In genomic region chr6:75291744-75292143, GRCh38 we compare ENCODE assay signal across 17 cellular contexts. TPM values are rescaled to one million over a fixed set of nuclear protein-coding genes. Genes with fewer than 3 reads are reported as not detected.
DNase-seq lines count a peak whose midpoint lies in the region; ATAC-seq, FAIRE-seq and TF ChIP-seq lines count a peak whose summit lies in the region.
"Had no signal": no experiment of that assay in that cellular context is flagged by ENCODE, and none has a peak within 500 bp of the region (broad histone marks: within the 10 kb centered on the region; RNA-seq: fewer than 3 reads in every experiment).

No MANE protein-coding gene starts in this region.

- no peak for ATAC-seq in K562
- ATAC-seq in gastrocnemius medialis, result no peak
- no peak for ATAC-seq in HG02763 (IDR thresholded peaks at IDR 0.05; ENCODE audit: unreplicated experiment)
- ATAC-seq: A549, HCT116 had no signal

- TF ChIP-seq RAD21 in K562 (CRISPR knock-in tag; conservative IDR thresholded peaks at IDR 0.05 in 1 of 2, IDR thresholded peaks at IDR 0.05 in 1 of 2), result no peak

- DNase-seq in K562 (ENCODE audit: extremely low read depth in 1 of 4, low spot score in 3 of 4) (no peak), kidney (no peak), gastrocnemius medialis (no peak), midbrain (lab: John Stamatoyannopoulos, UW) (no peak), osteoblast (ENCODE audit: insufficient read length, low spot score, missing footprints) (no peak), germinal center (ENCODE audit: low spot score) (no peak)
- DNase-seq: BE2C; CD4-positive, alpha-beta memory T cell; DMS79; GM23248 had no signal

- 0 out of 5 replicates have a peak, but pooled peaks cover 0 to 7% of the 10 kb centered on the region in 2 experiments for H3K4me1 ChIP-seq in K562 (replicated peaks in 1 of 2; ENCODE audit: control insufficient read depth in 2 of 2, insufficient read depth in 2 of 2, low read length in 2 of 2)
- H3K4me1 ChIP-seq in kidney (ENCODE audit: control insufficient read depth in 1 of 2, insufficient read depth in 1 of 2, low read depth in 1 of 2, low read length in 2 of 2), result no peaks in the 10 kb centered on the region
- peaks cover 23 to 30% of the 10 kb centered on the region in 2 donors for H3K4me1 ChIP-seq in gastrocnemius medialis
- no peaks in the 10 kb centered on the region for H3K4me1 ChIP-seq in osteoblast (ENCODE audit: insufficient read depth, low read length)
- H3K4me1 ChIP-seq: BE2C had no signal

- CTCF ChIA-PET in K562 (lab: Yijun Ruan, JAX; ENCODE audit: low intra/inter-chr PET ratio), result no interaction called here

- H3K36me3 ChIP-seq in K562 (ENCODE audit: control insufficient read depth, insufficient read depth, low read length), result no peaks in the 10 kb centered on the region
- no peaks in the 10 kb centered on the region for H3K36me3 ChIP-seq in kidney (ENCODE audit: control insufficient read depth in 1 of 2, insufficient read depth in 2 of 2, low read length in 2 of 2)
- no peaks in the 10 kb centered on the region for H3K36me3 ChIP-seq in gastrocnemius medialis
- no peaks in the 10 kb centered on the region for H3K36me3 ChIP-seq in osteoblast (ENCODE audit: insufficient read depth, low read length)
- H3K36me3 ChIP-seq: BE2C had no signal

- no TSS peak for BruUV-seq in K562 (replicated peaks; lab: Mats Ljungman, UMichigan)

- H4K20me1 ChIP-seq in K562 (replicated peaks; ENCODE audit: control insufficient read depth, insufficient read depth, low read length) (no peaks in the 10 kb centered on the region), osteoblast (ENCODE audit: insufficient read depth, low read length) (no peaks in the 10 kb centered on the region)

- no peak for TF ChIP-seq EP300 in K562 (IDR thresholded peaks at IDR 0.05; ENCODE audit: low read length)

- POLR2A ChIA-PET in K562 (lab: Yijun Ruan, JAX), result no interaction called here

- H2AFZ ChIP-seq in K562 (ENCODE audit: low read depth, low read length), result no peak overlapping the region
- no peak overlapping the region for H2AFZ ChIP-seq in osteoblast (ENCODE audit: low read length)
- H2AFZ ChIP-seq: GM23248 had no signal

- no peaks in the 10 kb centered on the region for H3K9me3 ChIP-seq in K562 (replicated peaks; ENCODE audit: control insufficient read depth, insufficient read depth, low read depth, low read length)
- H3K9me3 ChIP-seq in kidney (ENCODE audit: control insufficient read depth in 1 of 2, low read length in 2 of 2), result no peaks in the 10 kb centered on the region
- no peaks in the 10 kb centered on the region for H3K9me3 ChIP-seq in gastrocnemius medialis
- no peaks in the 10 kb centered on the region for H3K9me3 ChIP-seq in osteoblast (ENCODE audit: low read depth, low read length)
- H3K9me3 ChIP-seq: A549, BE2C had no signal

- TF ChIP-seq POLR2A in K562 (conservative IDR thresholded peaks at IDR 0.05), result no peak
- TF ChIP-seq POLR2A in gastrocnemius medialis (IDR thresholded peaks at IDR 0.05), result no peak

- H3K27me3 ChIP-seq in K562 (ENCODE audit: control insufficient read depth in 2 of 2, insufficient read depth in 2 of 2, low read length in 2 of 2) (no peaks in the 10 kb centered on the region), gastrocnemius medialis (no peaks in the 10 kb centered on the region), osteoblast (ENCODE audit: insufficient read depth, low read length) (no peaks in the 10 kb centered on the region)
- H3K27me3 ChIP-seq: BE2C had no signal

- TF ChIP-seq CTCF in K562 (IDR thresholded peaks at IDR 0.05 in 2 of 3, conservative IDR thresholded peaks at IDR 0.05 in 1 of 3; ENCODE audit: insufficient read depth in 2 of 3, low read depth in 1 of 3, low read length in 3 of 3), result no peak
- TF ChIP-seq CTCF in kidney (IDR thresholded peaks at IDR 0.05; ENCODE audit: borderline replicate concordance, extremely low read depth, insufficient read depth), result no peak
- no peak for TF ChIP-seq CTCF in gastrocnemius medialis (IDR thresholded peaks at IDR 0.05 in 4 of 5, conservative IDR thresholded peaks at IDR 0.05 in 1 of 5)
- TF ChIP-seq CTCF in osteoblast (IDR thresholded peaks at IDR 0.05; ENCODE audit: extremely low read depth, low read depth, low read length), result no peak

- peak overlapping the region; percentile 37 for H3K27ac ChIP-seq in angular gyrus (ENCODE audit: low read depth, low read length)
- H3K27ac ChIP-seq in K562 (ENCODE audit: extremely low read depth, low read depth, low read length), result no peak overlapping the region
- H3K27ac ChIP-seq in kidney (ENCODE audit: low read depth in 2 of 2, low read length in 2 of 2), result no peak overlapping the region
- peak overlapping the region in 3 of 4 donors; percentile 19 to 73 (median 58) for H3K27ac ChIP-seq in gastrocnemius medialis
- no peak overlapping the region for H3K27ac ChIP-seq in osteoblast (ENCODE audit: low read depth, low read length)
- H3K27ac ChIP-seq: A549, C4-2B, GM23248 had no signal

- H3K9ac ChIP-seq in K562 (ENCODE audit: insufficient read depth in 1 of 2, low read depth in 2 of 2, low read length in 2 of 2) (no peak overlapping the region), kidney (ENCODE audit: low read length in 2 of 2) (no peak overlapping the region)
- H3K9ac ChIP-seq: GM23248 had no signal

- in situ Hi-C loops in K562 (cut with MboI), result loop anchor here (10.0 kb wide), 1 partner anchor 213 kb away; no protein-coding TSS in a partner anchor
- in situ Hi-C loops in gastrocnemius medialis (cut with MboI; ENCODE audit: low sequenced_read_pairs in 4 of 4), result loop anchor here in 3 of 4 donors (10.0 kb wide), 1 partner anchor 213 kb away; no protein-coding TSS in a partner anchor

- H3K4me3 ChIP-seq in K562, result no peak overlapping the region
- no peak overlapping the region for H3K4me3 ChIP-seq in kidney (ENCODE audit: low read length in 2 of 2)
- no peak overlapping the region for H3K4me3 ChIP-seq in gastrocnemius medialis
- H3K4me3 ChIP-seq in osteoblast (ENCODE audit: insufficient read depth, low read length), result no peak overlapping the region
- H3K4me3 ChIP-seq: A549, GM23248 had no signal

- FAIRE-seq in K562 (lab: Jason Lieb, UNC) (no peak), kidney (lab: Jason Lieb, UNC) (peak; percentile 79)
- FAIRE-seq: A549, GM12891, H54 had no signal

- intact Hi-C loops in K562 (cut with micrococcal nuclease), result no loop called here
- intact Hi-C loops in kidney (cut with DNase I), result no loop called here
- intact Hi-C loops in gastrocnemius medialis (cut with DNase I; ENCODE audit: low total_unique reads), result no loop called here

- H3K79me2 ChIP-seq in K562 (ENCODE audit: control insufficient read depth, insufficient read depth, low read length) (peaks cover 16% of the 10 kb centered on the region), osteoblast (ENCODE audit: insufficient read depth, low read length) (no peaks in the 10 kb centered on the region)

- no peaks in the 10 kb centered on the region for H3K9me1 ChIP-seq in K562 (ENCODE audit: control insufficient read depth, insufficient read depth, low read length)

- WGBS in K562 (ENCODE audit: insufficient coverage, low coverage, missing lambda C conversion rate), result 50% methylated on average over 1 of the region's 1 CpG

- H3K4me2 ChIP-seq in K562 (ENCODE audit: insufficient read depth, low read length) (no peak overlapping the region), osteoblast (ENCODE audit: insufficient read depth, low read length) (no peak overlapping the region)
- H3K4me2 ChIP-seq: A549 had no signal

RNA-seq across cellular contexts. Expression of gene TMEM30A, which starts 7.2 kb away (rescaled TPM):
- total RNA-seq in K562 (2011; cell fraction: chromatin; rRNA removed; ENCODE audit: low replicate concordance), result 14.6 and 50.2 TPM in 2 replicates
- 9.2 and 12.1 TPM in 2 replicates for total RNA-seq in K562 (2011; cell fraction: nucleolus; rRNA removed)
- 30.1 and 51.8 TPM in 2 replicates for total RNA-seq in K562 (2011; cell fraction: nucleoplasm; rRNA removed)
- total RNA-seq in K562 (2014; rRNA removed) (16.3 and 17.1 TPM in 2 replicates), K562 (2014; rRNA removed; fragmentation: Illumina TruSeq; extraction: Trizol) (31.2 and 37.1 TPM in 2 replicates), K562 (2015; rRNA removed; fragmentation: Illumina TruSeq; extraction: Trizol) (27.0 and 29.2 TPM in 2 replicates), K562 (2021) (27.4 and 29.5 TPM in 2 replicates), kidney (101 TPM), gastrocnemius medialis (10 to 100 TPM; 23.8 to 44.4 (median 31.9) TPM), osteoblast (126 and 128 TPM in 2 replicates)
- polyA plus RNA-seq in K562 (2011; rRNA removed) (14.0 and 15.0 TPM in 2 replicates), K562 (2014; fragmentation: Illumina TruSeq; extraction: Trizol) (20.6 and 21.3 TPM in 2 replicates), K562 (2014; fragmentation: Nextera tagmentation; extraction: Ambion mirVana) (1 to 10 TPM; 6.5 to 9.0 TPM), K562 (2014; rRNA removed) (16.3 and 16.7 TPM in 2 replicates), kidney (ENCODE audit: insufficient read depth, low read depth, low replicate concordance) (51.0 TPM)
- polyA plus RNA-seq in K562 (2011; cell fraction: cytosol; rRNA removed), result 2.8 and 6.8 TPM in 2 replicates
- 6.6 and 11.8 TPM in 2 replicates for polyA plus RNA-seq in K562 (2011; cell fraction: nucleus; rRNA removed)
- polyA plus RNA-seq in K562 (2012), result 23.0 and 34.7 TPM in 2 replicates
- polyA minus RNA-seq in K562 (2011; rRNA and poly(A)+ RNA removed), result 30.7 and 39.1 TPM in 2 replicates
- 7.9 and 8.2 TPM in 2 replicates for polyA minus RNA-seq in K562 (2011; cell fraction: cytosol; rRNA and poly(A)+ RNA removed)
- polyA minus RNA-seq in K562 (2011; cell fraction: nucleus; rRNA and poly(A)+ RNA removed), result 6.6 and 12.9 TPM in 2 replicates

RNA-seq across cellular contexts. Expression of gene COX7A2, which starts 48.1 kb away (rescaled TPM):
- 16.2 and 38.9 TPM in 2 replicates for total RNA-seq in K562 (2011; cell fraction: chromatin; rRNA removed; ENCODE audit: low replicate concordance)
- 35.9 and 40.2 TPM in 2 replicates for total RNA-seq in K562 (2011; cell fraction: nucleolus; rRNA removed)
- 46.6 and 74.0 TPM in 2 replicates for total RNA-seq in K562 (2011; cell fraction: nucleoplasm; rRNA removed)
- 182 and 234 TPM in 2 replicates for total RNA-seq in K562 (2014; rRNA removed)
- total RNA-seq in K562 (2014; rRNA removed; fragmentation: Illumina TruSeq; extraction: Trizol), result 546 and 593 TPM in 2 replicates
- 529 and 585 TPM in 2 replicates for total RNA-seq in K562 (2015; rRNA removed; fragmentation: Illumina TruSeq; extraction: Trizol)
- 548 and 636 TPM in 2 replicates for total RNA-seq in K562 (2021)
- polyA plus RNA-seq in K562 (2011; rRNA removed), result 833 and 852 TPM in 2 replicates
- polyA plus RNA-seq in K562 (2011; cell fraction: cytosol; rRNA removed), result 229 and 319 TPM in 2 replicates
- 197 and 351 TPM in 2 replicates for polyA plus RNA-seq in K562 (2011; cell fraction: nucleus; rRNA removed)
- polyA plus RNA-seq in K562 (2012), result 641 and 749 TPM in 2 replicates
- polyA plus RNA-seq in K562 (2014; fragmentation: Illumina TruSeq; extraction: Trizol), result 472 and 685 TPM in 2 replicates
- polyA plus RNA-seq in K562 (2014; fragmentation: Nextera tagmentation; extraction: Ambion mirVana), result 1,000 to 10,000 TPM; 1,858 to 2,216 TPM
- polyA plus RNA-seq in K562 (2014; rRNA removed), result 402 and 501 TPM in 2 replicates
- 40.4 and 45.6 TPM in 2 replicates for polyA minus RNA-seq in K562 (2011; rRNA and poly(A)+ RNA removed)
- 38.7 and 61.6 TPM in 2 replicates for polyA minus RNA-seq in K562 (2011; cell fraction: cytosol; rRNA and poly(A)+ RNA removed)
- 12.9 and 28.1 TPM in 2 replicates for polyA minus RNA-seq in K562 (2011; cell fraction: nucleus; rRNA and poly(A)+ RNA removed)
- 315 TPM for total RNA-seq in kidney
- polyA plus RNA-seq in kidney (ENCODE audit: insufficient read depth, low read depth, low replicate concordance), result 812 TPM
- 100 to 1,000 TPM; 166 to 413 (median 222) TPM for total RNA-seq in gastrocnemius medialis
- 72.0 and 80.7 TPM in 2 replicates for total RNA-seq in osteoblast

Comparison
In these comparisons a context has a peak if more than half of its experiments do, and no peak if none do; other contexts are left out.
1. H3K27ac ChIP-seq: peak in angular gyrus (single experiment) and gastrocnemius medialis (3 of 4); none in K562 (single experiment), kidney (0 of 2) and osteoblast (single experiment).